In genomic region chr22:48943567-48944432, GRCh38 we compare ENCODE assay signal across 1 cellular context.
A peak's percentile ranks its signal among the peaks of the same experiment; 100 is the strongest.
TF ChIP-seq lines count a peak whose summit lies in the region.

No MANE protein-coding gene starts in this region.

TF ChIP-seq in HepG2, 621 proteins besides CTCF, POLR2A, EP300 and RAD21 (continued from another document and continues in another):
- TF ChIP-seq ZNF280D (CRISPR knock-in tag; IDR thresholded peaks at IDR 0.05) (no peak; the same call in 1 of the 2 replicates), NR2C2 (CRISPR knock-in tag; IDR thresholded peaks at IDR 0.05; ENCODE audit: borderline replicate concordance) (0 out of 2 replicates have a peak, but pooled peaks have one; percentile 56), PCBP1 (IDR thresholded peaks at IDR 0.05; ENCODE audit: borderline replicate concordance, low read depth, low read length) (no peak), TAF15 (IDR thresholded peaks at IDR 0.05; ENCODE audit: low read depth, low read length, poor library complexity, severe bottlenecking) (no peak), TFE3 (CRISPR knock-in tag; IDR thresholded peaks at IDR 0.05) (peak; percentile 82; the same call in 1 of the 2 replicates), REXO4 (CRISPR knock-in tag; IDR thresholded peaks at IDR 0.05; ENCODE audit: borderline replicate concordance) (no peak), ZNF263 (CRISPR knock-in tag; IDR thresholded peaks at IDR 0.05) (no peak), DPF2 (CRISPR knock-in tag; IDR thresholded peaks at IDR 0.05; ENCODE audit: borderline replicate concordance, low read depth) (peak; percentile 91), ZNF468 (CRISPR knock-in tag; IDR thresholded peaks at IDR 0.05) (no peak), CBX5 (CRISPR knock-in tag; IDR thresholded peaks at IDR 0.05; ENCODE audit: borderline replicate concordance) (no peak; the same call in 1 of the 2 replicates), ZNF337 (CRISPR knock-in tag; IDR thresholded peaks at IDR 0.05; ENCODE audit: borderline replicate concordance, low read depth) (no peak), ZFP41 (CRISPR knock-in tag; IDR thresholded peaks at IDR 0.05; ENCODE audit: borderline replicate concordance) (no peak), KDM5A (IDR thresholded peaks at IDR 0.05; ENCODE audit: borderline replicate concordance, low read length) (no peak), USF2 (IDR thresholded peaks at IDR 0.05; ENCODE audit: low read depth, low read length) (no peak), USF2 (CRISPR knock-in tag; IDR thresholded peaks at IDR 0.05; ENCODE audit: borderline replicate concordance) (no peak), ZNF124 (CRISPR knock-in tag; IDR thresholded peaks at IDR 0.05) (peak; percentile 75; the same call in 1 of the 2 replicates), ZNF512B (CRISPR knock-in tag; IDR thresholded peaks at IDR 0.05; ENCODE audit: borderline replicate concordance) (no peak), AHDC1 (CRISPR knock-in tag; IDR thresholded peaks at IDR 0.05; ENCODE audit: borderline replicate concordance) (peak; percentile 85; the same call in 1 of the 2 replicates), TRIM24 (CRISPR knock-in tag; IDR thresholded peaks at IDR 0.05) (no peak), JUNB (CRISPR knock-in tag; IDR thresholded peaks at IDR 0.05; ENCODE audit: borderline replicate concordance) (no peak), ZNF503 (CRISPR knock-in tag; IDR thresholded peaks at IDR 0.05) (no peak; the same call in 1 of the 2 replicates), STAT6 (CRISPR knock-in tag; IDR thresholded peaks at IDR 0.05; ENCODE audit: borderline replicate concordance) (no peak), BRCA1 (CRISPR knock-in tag; IDR thresholded peaks at IDR 0.05) (no peak), ZNF549 (CRISPR knock-in tag; IDR thresholded peaks at IDR 0.05) (no peak), SMARCE1 (IDR thresholded peaks at IDR 0.05; ENCODE audit: borderline replicate concordance) (no peak), NCOA2 (CRISPR knock-in tag; IDR thresholded peaks at IDR 0.05) (peak; percentile 83), ZNF781 (CRISPR knock-in tag; IDR thresholded peaks at IDR 0.05; ENCODE audit: borderline replicate concordance, not compliant biosample characterization) (no peak), ZNF776 (CRISPR knock-in tag; IDR thresholded peaks at IDR 0.05) (no peak), HNRNPUL1 (IDR thresholded peaks at IDR 0.05; ENCODE audit: low read depth, low read length) (no peak), ZNF597 (CRISPR knock-in tag; IDR thresholded peaks at IDR 0.05) (no peak), AKAP8 (CRISPR knock-in tag; IDR thresholded peaks at IDR 0.05) (peak; percentile 48; the same call in 1 of the 2 replicates), ZFYVE20 (CRISPR knock-in tag; IDR thresholded peaks at IDR 0.05; ENCODE audit: borderline replicate concordance, low read depth) (no peak)
